Comparison of ENCODE assay signal across 8 cellular contexts in the genomic region with DNA sequence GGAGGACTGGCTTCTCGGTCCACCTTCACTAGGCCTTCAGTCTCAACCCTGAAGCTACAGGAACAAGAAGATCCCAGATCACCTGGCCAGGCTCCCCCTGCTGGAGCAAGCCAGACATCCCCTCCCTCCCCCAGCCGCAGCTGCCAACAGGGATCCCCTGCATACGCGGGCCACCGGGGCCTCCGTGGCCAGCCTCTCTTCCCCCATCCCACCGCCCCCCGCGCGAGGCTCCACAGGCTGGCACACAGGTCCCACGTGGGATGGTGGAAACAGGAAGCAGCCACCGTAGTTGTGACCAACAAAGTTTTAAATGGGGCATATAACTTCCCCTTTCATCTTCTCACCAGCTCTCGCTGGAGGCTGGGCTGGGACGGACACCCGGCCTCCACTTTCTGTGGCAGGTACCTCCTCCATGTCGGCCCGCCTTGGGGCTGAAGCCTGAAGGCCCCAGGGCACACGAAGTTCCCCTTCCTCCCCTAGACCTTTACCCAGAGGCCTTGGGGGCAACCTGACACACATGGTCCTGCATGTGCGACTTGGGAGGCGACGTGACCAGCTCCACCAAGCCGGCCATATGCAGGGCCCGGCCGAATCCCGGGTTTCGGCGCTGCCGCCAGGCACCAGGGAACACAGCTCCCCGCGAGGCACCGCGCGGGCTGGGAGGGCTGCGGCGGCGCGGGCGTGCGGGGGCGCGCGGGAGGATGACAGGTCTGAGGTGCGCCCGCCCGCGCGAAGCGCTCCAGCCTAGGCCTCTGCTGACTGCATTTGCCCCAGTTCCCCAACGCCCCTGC. TPM values are rescaled to one million over a fixed set of nuclear protein-coding genes. Genes with fewer than 3 reads are reported as not detected.
DNase-seq lines count a peak whose midpoint lies in the region; ATAC-seq and TF ChIP-seq lines count a peak whose summit lies in the region.

No MANE protein-coding gene starts in this region.

- H4K20me1 ChIP-seq in GM23338 (replicated peaks; ENCODE audit: insufficient read depth): peaks cover 11% of the 10 kb centered on the region

- ATAC-seq in GM23338 (peak; percentile 59), lower lobe of right lung (peak; percentile 2 to 10), GM19328 (IDR thresholded peaks at IDR 0.05; ENCODE audit: unreplicated experiment) (no peak)

- peaks cover 43% of the 10 kb centered on the region for H3K27me3 Mint-ChIP-seq in GM23338 (ENCODE audit: insufficient read depth, low read depth, poor library complexity)
- no peaks in the 10 kb centered on the region for H3K27me3 Mint-ChIP-seq in activated CD4-positive, alpha-beta T cell treated with anti-CD3 and anti-CD28 coated beads, Interleukin-2, amount 10 ng/mL, durations not matched to agents 7 days and 5 days

- H3F3A ChIP-seq in GM23338 (replicated peaks; ENCODE audit: low read depth): 0 out of 2 replicates have a peak, but pooled peaks cover 8% of the 10 kb centered on the region

- no peaks in the 10 kb centered on the region; the same call in 2 of the 3 replicates for H3K9me3 Mint-ChIP-seq in GM23338
- H3K9me3 Mint-ChIP-seq in activated CD4-positive, alpha-beta T cell treated with anti-CD3 and anti-CD28 coated beads, Interleukin-2, amount 10 ng/mL, durations not matched to agents 7 days and 5 days: no peaks in the 10 kb centered on the region

- H3K27me3 ChIP-seq in GM23338 (ENCODE audit: insufficient read depth) (peaks cover 41% of the 10 kb centered on the region), lower lobe of right lung (ENCODE audit: low read depth) (no peaks in the 10 kb centered on the region)

- intact Hi-C loops in lower lobe of right lung (cut with DNase I): no loop called here

- H3K36me3 ChIP-seq in GM23338 (ENCODE audit: insufficient read depth) (no peaks in the 10 kb centered on the region), lower lobe of right lung (no peaks in the 10 kb centered on the region)

- H3K9me3 ChIP-seq in lower lobe of right lung: no peaks in the 10 kb centered on the region

- POLR2A ChIA-PET in activated CD4-positive, alpha-beta T cell treated with anti-CD3 and anti-CD28 coated beads, Interleukin-2, amount 10 ng/mL, durations not matched to agents 7 days and 5 days (lab: Charles Lee): interaction anchor here (0.8 to 3.2 kb wide), 5 partner anchors 12 to 43 kb away, joined by 3 to 14 read pairs (median 5); no protein-coding TSS in a partner anchor

- peak; percentile 83 to 86 for DNase-seq in AML-193 (lab: John Stamatoyannopoulos, UW)
- peak; percentile 90 for DNase-seq in GM23338 (ENCODE audit: low spot score)
- DNase-seq in NCI-H526 (lab: John Stamatoyannopoulos, UW): peak; percentile 82 to 91
- DNase-seq in activated CD4-positive, alpha-beta T cell treated with anti-CD3 and anti-CD28 coated beads, Interleukin-2, amount 10 ng/mL, durations not matched to agents 7 days and 5 days: peak; percentile 78
- DNase-seq in coronary artery (ENCODE audit: low spot score): no peak
- DNase-seq in lower lobe of right lung: peak; percentile 86
- DNase-seq in stimulated activated CD8-positive, alpha-beta memory T cell treated with anti-CD3 and anti-CD28 coated beads, Interleukin-12 subunit alpha, Interleukin-12 subunit beta, amount 100 ng/mL, for 4 hours (ENCODE audit: low read depth): peak; percentile 61

- no peaks in the 10 kb centered on the region; the same call in 2 of the 3 replicates for H3K36me3 Mint-ChIP-seq in GM23338 (ENCODE audit: low read depth)
- peaks cover 39% of the 10 kb centered on the region for H3K36me3 Mint-ChIP-seq in activated CD4-positive, alpha-beta T cell treated with anti-CD3 and anti-CD28 coated beads, Interleukin-2, amount 10 ng/mL, durations not matched to agents 7 days and 5 days (ENCODE audit: low read depth)

- peak overlapping the region; percentile 90; the same call in 1 of the 2 replicates for H2AFZ ChIP-seq in GM23338

- H3K4me1 Mint-ChIP-seq in GM23338: peaks cover 63% of the 10 kb centered on the region
- H3K4me1 Mint-ChIP-seq in activated CD4-positive, alpha-beta T cell treated with anti-CD3 and anti-CD28 coated beads, Interleukin-2, amount 10 ng/mL, durations not matched to agents 7 days and 5 days: peaks cover 82% of the 10 kb centered on the region

- H3K9me2 ChIP-seq in GM23338 (ENCODE audit: insufficient read depth): no peaks in the 10 kb centered on the region

- TF ChIP-seq CTCF in GM23338 (conservative IDR thresholded peaks at IDR 0.05; ENCODE audit: low read depth in 2 of 2) (peak; percentile 70 to 76), coronary artery (IDR thresholded peaks at IDR 0.05) (peak; percentile 17), lower lobe of right lung (IDR thresholded peaks at IDR 0.05) (peak; percentile 56)

- H3K27ac Mint-ChIP-seq in GM23338: no peak overlapping the region
- H3K27ac Mint-ChIP-seq in activated CD4-positive, alpha-beta T cell treated with anti-CD3 and anti-CD28 coated beads, Interleukin-2, amount 10 ng/mL, durations not matched to agents 7 days and 5 days: peak overlapping the region; percentile 95

- peak overlapping the region; percentile 73 for H3K4me3 Mint-ChIP-seq in GM23338
- H3K4me3 Mint-ChIP-seq in activated CD4-positive, alpha-beta T cell treated with anti-CD3 and anti-CD28 coated beads, Interleukin-2, amount 10 ng/mL, durations not matched to agents 7 days and 5 days: peak overlapping the region; percentile 90

- peak overlapping the region; percentile 91 for H3K4me3 ChIP-seq in GM23338
- H3K4me3 ChIP-seq in coronary artery: peak overlapping the region; percentile 86
- H3K4me3 ChIP-seq in lower lobe of right lung: peak overlapping the region; percentile 83

- peaks cover 31% of the 10 kb centered on the region for H3K79me2 ChIP-seq in GM23338 (replicated peaks; ENCODE audit: insufficient read depth)

- CTCF ChIA-PET in activated CD4-positive, alpha-beta T cell treated with anti-CD3 and anti-CD28 coated beads, Interleukin-2, amount 10 ng/mL, durations not matched to agents 7 days and 5 days (lab: Charles Lee): interaction anchor here (0.7 to 8.9 kb wide), 19 partner anchors 9 to 324 kb away, joined by 3 to 102 read pairs (median 4); no protein-coding TSS in a partner anchor

- peak overlapping the region; percentile 99 for H3K4me2 ChIP-seq in GM23338

- no peak overlapping the region for H3K27ac ChIP-seq in GM23338 (ENCODE audit: low read depth)
- peak overlapping the region; percentile 96 to 99 for H3K27ac ChIP-seq in coronary artery
- H3K27ac ChIP-seq in lower lobe of right lung: peak overlapping the region; percentile 100

- H3K4me1 ChIP-seq in GM23338 (ENCODE audit: insufficient read depth): peaks cover 25% of the 10 kb centered on the region
- peaks cover 88% of the 10 kb centered on the region for H3K4me1 ChIP-seq in lower lobe of right lung

TF ChIP-seq in GM23338, 12 proteins besides CTCF, POLR2A, EP300 and RAD21:
- TF ChIP-seq CREB1 (CRISPR knock-in tag; IDR thresholded peaks at IDR 0.05; ENCODE audit: low read depth) (0 out of 2 replicates have a peak, but pooled peaks have one; percentile 3), EZH2 (IDR thresholded peaks at IDR 0.05; ENCODE audit: low read depth, unreplicated experiment) (peak; percentile 36), NANOG (IDR thresholded peaks at IDR 0.05; ENCODE audit: borderline replicate concordance) (no peak), JUNB (IDR thresholded peaks at IDR 0.05; ENCODE audit: unreplicated experiment) (no peak)
TF ChIP-seq in GM23338: peak in this region for 2.

RNA-seq across cellular contexts. Expression of a gene that starts 44.4 kb away (rescaled TPM):
- total RNA-seq in GM23338 (2014; rRNA removed; shearing (Covaris generic)): 32.9 and 35.6 TPM in 2 replicates
- 18.2 and 19.6 TPM in 2 replicates for polyA plus RNA-seq in GM23338 (2016; fragmentation: Nextera tagmentation; extraction: Ambion mirVana)
- 10 to 100 TPM; 23.3 to 25.9 TPM for total RNA-seq in activated CD4-positive, alpha-beta T cell treated with anti-CD3 and anti-CD28 coated beads, Interleukin-2, amount 10 ng/mL, durations not matched to agents 7 days and 5 days
- total RNA-seq in lower lobe of right lung: 24.4 TPM

Comparison
In these comparisons a context has a peak if more than half of its experiments do, and no peak if none do; other contexts are left out.
1. CTCF ChIP-seq: peak in every context shown above with its lines; median percentile 73 in GM23338; 56 in lower lobe of right lung; 17 in coronary artery.